In the genomic region with DNA sequence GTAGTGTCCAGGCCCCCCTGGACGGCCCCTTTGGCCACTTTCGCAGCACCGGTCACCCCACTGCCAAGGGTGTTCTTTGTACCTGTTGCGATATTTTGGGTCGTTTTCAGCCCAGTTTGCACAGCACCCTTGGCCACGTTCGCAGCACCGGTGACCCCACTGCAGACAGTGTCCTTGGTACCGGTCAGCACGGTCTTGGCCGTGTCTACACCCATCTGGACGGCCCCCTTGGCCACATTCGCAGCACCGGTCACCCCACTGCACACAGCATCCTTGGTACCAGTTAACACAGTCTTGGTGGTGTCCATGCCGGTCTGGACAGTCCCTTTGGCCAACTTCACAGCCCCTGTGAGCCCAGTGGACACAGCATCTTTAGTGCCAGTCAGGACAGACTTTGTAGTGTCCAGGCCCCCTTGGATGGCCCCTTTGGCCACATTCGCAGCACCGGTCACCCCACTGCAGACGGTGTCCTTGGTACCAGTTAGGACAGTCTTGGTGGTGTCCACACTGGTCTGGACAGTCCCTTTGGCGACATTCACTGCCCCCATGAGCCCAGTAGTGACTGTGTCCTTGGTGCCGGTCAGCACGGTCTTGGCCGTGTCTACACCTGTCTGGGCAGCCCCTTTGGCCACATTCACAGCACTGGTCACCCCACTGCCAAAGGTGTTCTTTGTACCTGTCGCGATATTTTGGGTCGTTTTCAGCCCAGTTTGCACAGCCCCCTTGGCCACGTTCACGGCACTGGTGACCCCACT, we compare ENCODE assay signal across 14 cellular contexts. TPM values are rescaled to one million over a fixed set of nuclear protein-coding genes. Genes with fewer than 3 reads are reported as not detected.
DNase-seq lines count a peak whose midpoint lies in the region; ATAC-seq and TF ChIP-seq lines count a peak whose summit lies in the region.
"Had no signal": no experiment of that assay in that cellular context is flagged by ENCODE, and none has a peak within 500 bp of the region (broad histone marks: within the 10 kb centered on the region; RNA-seq: fewer than 3 reads in every experiment).

No MANE protein-coding gene starts in this region.

- intact Hi-C loops in left cardiac atrium (cut with DNase I) (no loop called here), left ventricle myocardium superior (cut with micrococcal nuclease) (no loop called here), sciatic nerve (cut with DNase I) (no loop called here)

- ATAC-seq in left cardiac atrium (peak; percentile 16 to 29), left ventricle myocardium superior (peak; percentile 9), sciatic nerve (no peak), GM21381 (IDR thresholded peaks at IDR 0.05; ENCODE audit: unreplicated experiment) (no peak)

- no peak for TF ChIP-seq CTCF in right atrium auricular region (IDR thresholded peaks at IDR 0.05)

- DNase-seq in left cardiac atrium: no peak
- DNase-seq in right atrium auricular region (ENCODE audit: low spot score): no peak
- no peak for DNase-seq in left ventricle myocardium superior
- peak; percentile 56 for DNase-seq in sciatic nerve (ENCODE audit: low spot score)
- DNase-seq in NCI-H187 treated with DMSO at 0.1 percent for 48 hours (lab: John Stamatoyannopoulos, UW): no peak
- no peak for DNase-seq in activated CD8-positive, alpha-beta memory T cell treated with anti-CD3 and anti-CD28 coated beads for 24 hours
- DNase-seq: ACHN; CD4-positive, CD25-positive, alpha-beta regulatory T cell; DMS53; GM23248; H7 had no signal

- no peaks in the 10 kb centered on the region for H3K9me3 ChIP-seq in right atrium auricular region
- H3K9me3 ChIP-seq: BLaER1 treated with 17β-estradiol and CSF1 and Interleukin-3, amounts not matched to agents 10 nM and 100 nM had no signal

- H3K4me3 ChIP-seq in right atrium auricular region: no peak overlapping the region
- H3K4me3 ChIP-seq: BLaER1 treated with 17β-estradiol and CSF1 and Interleukin-3, amounts not matched to agents 10 nM and 100 nM; GM23248 had no signal

- H3K27me3 ChIP-seq in right atrium auricular region: no peaks in the 10 kb centered on the region
- H3K27me3 ChIP-seq: BLaER1 treated with 17β-estradiol and CSF1 and Interleukin-3, amounts not matched to agents 10 nM and 100 nM had no signal

- peaks cover 52% of the 10 kb centered on the region for H3K36me3 ChIP-seq in right atrium auricular region

- no peak overlapping the region for H3K27ac ChIP-seq in right atrium auricular region
- H3K27ac ChIP-seq: BLaER1 treated with 17β-estradiol and CSF1 and Interleukin-3, amounts not matched to agents 10 nM and 100 nM; GM23248 had no signal

- peaks cover 0 to 21% of the 10 kb centered on the region in 2 donors for H3K4me1 ChIP-seq in right atrium auricular region

RNA-seq across cellular contexts. Expression of a gene that starts 6.8 kb away (rescaled TPM):
- 100 to 1,000 TPM; 331 to 357 TPM for total RNA-seq in left cardiac atrium
- total RNA-seq in right atrium auricular region: 100 to 1,000 TPM; 104 to 156 TPM
- 235 TPM for total RNA-seq in left ventricle myocardium superior
- total RNA-seq in sciatic nerve: 58.1 TPM
- total RNA-seq: CD4-positive, CD25-positive, alpha-beta regulatory T cell; GM23248 had no signal

RNA-seq across cellular contexts. Expression of a gene that starts 23.5 kb away (rescaled TPM):
- total RNA-seq in left cardiac atrium (10 to 100 TPM; 32.7 to 47.8 TPM), right atrium auricular region (10 to 100 TPM; 21.4 to 43.6 TPM), left ventricle myocardium superior (44.2 TPM), sciatic nerve (17.1 TPM)
- total RNA-seq: A172; CD4-positive, CD25-positive, alpha-beta regulatory T cell; GM23248 had no signal

RNA-seq across cellular contexts. Expression of a gene that starts 28.4 kb away (rescaled TPM):
- 1 to 10 TPM in 1 of 2 donors, under 1 TPM in 1; 0.88 to 1.1 TPM for total RNA-seq in left cardiac atrium
- total RNA-seq in right atrium auricular region: under 1 TPM in 1 of 2 donors, not detected in 1; 0.67 TPM
- 0.30 TPM for total RNA-seq in left ventricle myocardium superior
- total RNA-seq in sciatic nerve: 2.9 TPM
- total RNA-seq: GM23248 had no signal

RNA-seq across cellular contexts. Expression of a gene that starts 39.4 kb away (rescaled TPM):
- 10 to 100 TPM; 20.9 to 25.9 TPM for total RNA-seq in left cardiac atrium
- total RNA-seq in right atrium auricular region: 10 to 100 TPM; 18.3 to 24.8 TPM
- total RNA-seq in left ventricle myocardium superior: 30.3 TPM
- total RNA-seq in sciatic nerve: 37.7 TPM

RNA-seq across cellular contexts. Expression of a gene that starts 48.0 kb away (rescaled TPM):
- total RNA-seq in left cardiac atrium: 10 to 100 TPM; 15.0 to 24.8 TPM
- total RNA-seq in right atrium auricular region: 10 to 100 TPM in 1 of 2 donors, 1 to 10 TPM in 1; 3.9 to 10.8 TPM
- 15.7 TPM for total RNA-seq in left ventricle myocardium superior
- 28.2 TPM for total RNA-seq in sciatic nerve
- total RNA-seq: CD4-positive, CD25-positive, alpha-beta regulatory T cell; GM23248 had no signal

Comparison
In these comparisons a context has a peak if more than half of its experiments do, and no peak if none do; other contexts are left out.
1. ATAC-seq: peak in left cardiac atrium (2 of 2) and left ventricle myocardium superior (single experiment); none in sciatic nerve (single experiment) and GM21381 (single experiment).